In genomic region chr17:32494621-32495346, GRCh38 we compare ENCODE assay signal across 11 cellular contexts. TPM values are rescaled to one million over a fixed set of nuclear protein-coding genes. Genes with fewer than 3 reads are reported as not detected.
DNase-seq lines count a peak whose midpoint lies in the region; ATAC-seq and TF ChIP-seq lines count a peak whose summit lies in the region.
"Had no signal": no experiment of that assay in that cellular context is flagged by ENCODE, and none has a peak within 500 bp of the region (broad histone marks: within the 10 kb centered on the region; RNA-seq: fewer than 3 reads in every experiment).

No MANE protein-coding gene starts in this region.

- no peaks in the 10 kb centered on the region for H3F3A ChIP-seq in MM.1S (ENCODE audit: insufficient read depth, low read length)

- no peak overlapping the region for H3K4me2 ChIP-seq in MM.1S (ENCODE audit: low read depth, low read length)

- no peak overlapping the region for H3K27ac Mint-ChIP-seq in chondrocyte (ENCODE audit: unreplicated experiment)
- H3K27ac Mint-ChIP-seq: stimulated activated naive CD8-positive, alpha-beta T cell treated with anti-CD3 and anti-CD28 coated beads, Interleukin-15, Interleukin-2, amounts not matched to agents 100 ng/mL and 50 ng/mL, for 24 hours had no signal

- H3K4me3 Mint-ChIP-seq in chondrocyte (ENCODE audit: unreplicated experiment), result no peak overlapping the region
- H3K4me3 Mint-ChIP-seq: stimulated activated naive CD8-positive, alpha-beta T cell treated with anti-CD3 and anti-CD28 coated beads, Interleukin-15, Interleukin-2, amounts not matched to agents 100 ng/mL and 50 ng/mL, for 24 hours had no signal

- H3K9ac ChIP-seq in MM.1S (ENCODE audit: low read length), result no peak overlapping the region

- intact Hi-C loops in right cardiac atrium (cut with DNase I), result no loop called here
- intact Hi-C loops in cardiac septum (cut with DNase I), result no loop called here

- no peaks in the 10 kb centered on the region for H4K20me1 ChIP-seq in MM.1S (ENCODE audit: insufficient read depth, low read length)

- H3K4me3 ChIP-seq in right cardiac atrium (ENCODE audit: low read length), result no peak overlapping the region
- H3K4me3 ChIP-seq in upper lobe of left lung, result no peak overlapping the region
- H3K4me3 ChIP-seq in MM.1S (ENCODE audit: low read length), result no peak overlapping the region

- H3K9me3 Mint-ChIP-seq in chondrocyte (ENCODE audit: low read depth), result no peaks in the 10 kb centered on the region
- H3K9me3 Mint-ChIP-seq: stimulated activated naive CD8-positive, alpha-beta T cell treated with anti-CD3 and anti-CD28 coated beads, Interleukin-15, Interleukin-2, amounts not matched to agents 100 ng/mL and 50 ng/mL, for 24 hours had no signal

- 85% methylated on average over 34 of the region's 34 CpGs for WGBS in right cardiac atrium
- WGBS in upper lobe of left lung, 2 donors, result 78 to 90% methylated on average over 9 to 32 of the region's 34 CpGs

- H3K36me3 ChIP-seq in upper lobe of left lung (peaks cover 0 to 8% (median 0%) of the 10 kb centered on the region in 4 donors), MM.1S (replicated peaks; ENCODE audit: insufficient read depth, low read length) (no peaks in the 10 kb centered on the region)

- H3K4me1 Mint-ChIP-seq in chondrocyte (ENCODE audit: low read depth), result peaks cover 30% of the 10 kb centered on the region

- no peaks in the 10 kb centered on the region for H3K79me2 ChIP-seq in MM.1S (ENCODE audit: low read length)

- TF ChIP-seq EP300 in upper lobe of left lung (IDR thresholded peaks at IDR 0.05), result no peak

- H3K27ac ChIP-seq in right cardiac atrium (ENCODE audit: low read length), result no peak overlapping the region
- no peak overlapping the region for H3K27ac ChIP-seq in upper lobe of left lung
- no peak overlapping the region for H3K27ac ChIP-seq in MM.1S (ENCODE audit: low read length)

- TF ChIP-seq CTCF in chondrocyte (IDR thresholded peaks at IDR 0.05), result no peak
- no peak for TF ChIP-seq CTCF in upper lobe of left lung (IDR thresholded peaks at IDR 0.05)
- TF ChIP-seq CTCF in MM.1S (IDR thresholded peaks at IDR 0.05; ENCODE audit: low read length), result no peak

- no peak for TF ChIP-seq POLR2A in upper lobe of left lung (IDR thresholded peaks at IDR 0.05)

- no peak overlapping the region for H2AFZ ChIP-seq in MM.1S (ENCODE audit: low read length)

- no peaks in the 10 kb centered on the region for H3K4me1 ChIP-seq in right cardiac atrium (ENCODE audit: control insufficient read depth, insufficient read depth, low read length)
- peaks cover 15 to 26% (median 20%) of the 10 kb centered on the region in 4 donors for H3K4me1 ChIP-seq in upper lobe of left lung
- H3K4me1 ChIP-seq in MM.1S (ENCODE audit: low read length), result no peaks in the 10 kb centered on the region

- H3K9me2 ChIP-seq in MM.1S (replicated peaks; ENCODE audit: insufficient read depth, low read length), result no peaks in the 10 kb centered on the region

- DNase-seq in right cardiac atrium (peak in 2 of 3 donors; percentile 68 to 70), cardiac septum (ENCODE audit: low spot score) (no peak), NCI-H524 (lab: John Stamatoyannopoulos, UW) (peak; percentile 72 to 86), chondrocyte (ENCODE audit: low spot score) (peak; percentile 77), upper lobe of left lung (peak in 1 of 2 donors; percentile 72), D341Med (ENCODE audit: low spot score) (no peak), MM.1S (no peak)
- DNase-seq in activated effector memory CD4-positive, alpha-beta T cell treated with Interleukin-2 at 50 U/mL for 16 hours, result no peak
- DNase-seq: activated CD4-positive, CD25-positive, alpha-beta regulatory T cell treated with anti-CD3 and anti-CD28 coated beads, Interleukin-2, amount 50 U/mL, for 72 hours; AML-193 had no signal

- no peaks in the 10 kb centered on the region for H3K27me3 Mint-ChIP-seq in chondrocyte (ENCODE audit: low read depth)
- H3K27me3 Mint-ChIP-seq: stimulated activated naive CD8-positive, alpha-beta T cell treated with anti-CD3 and anti-CD28 coated beads, Interleukin-15, Interleukin-2, amounts not matched to agents 100 ng/mL and 50 ng/mL, for 24 hours had no signal

- ATAC-seq in right cardiac atrium (no peak), upper lobe of left lung (ENCODE audit: low FRiP score in 2 of 2) (peak; percentile 2 to 13)

- no peaks in the 10 kb centered on the region for H3K9me3 ChIP-seq in right cardiac atrium (ENCODE audit: control insufficient read depth, low read length)
- H3K9me3 ChIP-seq in upper lobe of left lung, result no peaks in the 10 kb centered on the region
- H3K9me3 ChIP-seq in MM.1S (replicated peaks; ENCODE audit: insufficient read depth, low read length), result no peaks in the 10 kb centered on the region

- no peaks in the 10 kb centered on the region for H3K36me3 Mint-ChIP-seq in chondrocyte (ENCODE audit: low read depth)

- H3K27me3 ChIP-seq in right cardiac atrium (ENCODE audit: control insufficient read depth, insufficient read depth) (no peaks in the 10 kb centered on the region), upper lobe of left lung (no peaks in the 10 kb centered on the region), MM.1S (replicated peaks; ENCODE audit: insufficient read depth, low read length) (no peaks in the 10 kb centered on the region)

RNA-seq across cellular contexts. Expression of gene CDK5R1, which starts 8.0 kb away (rescaled TPM):
- total RNA-seq in right cardiac atrium (1 to 10 TPM; 1.3 to 2.6 (median 1.7) TPM), cardiac septum (1.5 TPM), chondrocyte (1.8 to 2.3 TPM (median 2.1 TPM) in 3 replicates), upper lobe of left lung (1 to 10 TPM in 4 of 6 donors, under 1 TPM in 2; 0.76 to 3.1 (median 1.5) TPM)
- 0.95 TPM for polyA plus RNA-seq in right cardiac atrium

RNA-seq across cellular contexts. Expression of gene PSMD11, which starts 50.5 kb away (rescaled TPM):
- 10 to 100 TPM; 55.0 to 79.1 (median 64.4) TPM for total RNA-seq in right cardiac atrium
- 50.8 TPM for polyA plus RNA-seq in right cardiac atrium
- 81.7 TPM for total RNA-seq in cardiac septum
- total RNA-seq in chondrocyte, result 80.7 to 105 TPM (median 85.9 TPM) in 3 replicates
- 10 to 100 TPM; 42.4 to 71.4 (median 62.8) TPM for total RNA-seq in upper lobe of left lung

Comparison
In these comparisons a context has a peak if more than half of its experiments do, and no peak if none do; other contexts are left out.
1. DNase-seq: peak in right cardiac atrium (2 of 3), NCI-H524 (2 of 2) and chondrocyte (single experiment); none in cardiac septum (single experiment), D341Med (single experiment), activated effector memory CD4-positive, alpha-beta T cell treated with Interleukin-2 at 50 U/mL for 16 hours (single experiment) and MM.1S (single experiment).
2. ATAC-seq: peak in upper lobe of left lung (2 of 2); none in right cardiac atrium (0 of 2).